ENCODE assay signal across 27 cellular contexts in the genomic region with DNA sequence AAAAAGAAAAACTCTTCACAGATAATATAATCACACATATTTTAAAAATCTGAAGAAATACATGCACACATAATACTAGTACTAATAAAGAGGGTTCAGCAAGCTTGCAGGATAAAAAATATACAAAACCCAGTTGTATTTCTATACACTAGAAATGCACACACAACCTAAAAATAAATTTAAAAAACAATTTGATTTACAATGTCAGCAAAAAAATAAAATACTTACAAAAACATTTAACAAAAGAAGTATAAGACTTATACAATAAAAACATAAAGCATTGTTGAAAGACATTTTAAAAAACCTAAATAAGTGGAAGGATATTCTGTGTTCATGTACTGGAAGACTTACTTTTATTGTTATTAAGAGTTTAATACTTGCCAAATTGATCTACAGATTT.
"Had no signal": no experiment of that assay in that cellular context is flagged by ENCODE, and none has a peak within 500 bp of the region (broad histone marks: within the 10 kb centered on the region; RNA-seq: fewer than 3 reads in every experiment).

No MANE protein-coding gene starts in this region.

- ATAC-seq: mucosa of descending colon; naive thymus-derived CD8-positive, alpha-beta T cell; pancreas; right cardiac atrium; stimulated activated memory B cell treated with anti-CD40 and anti-IgM and Interleukin-4, amounts not matched to agents 10 μg/mL and 1 μg/mL and 100 μg/mL, for 72 hours; stimulated activated naive CD8-positive, alpha-beta T cell treated with anti-CD3 and anti-CD28 coated beads, Interleukin-15, amount 100 ng/mL, for 72 hours had no signal

- H3K4me1 ChIP-seq: left ventricle myocardium inferior, pancreas, prostate gland, sigmoid colon, tibial nerve, uterus had no signal

- H3K27me3 ChIP-seq: pancreas, sigmoid colon, tibial nerve, uterus had no signal

- H3K27ac ChIP-seq: left ventricle myocardium inferior, pancreas, prostate gland, sigmoid colon, tibial nerve, uterus had no signal

- H3K9me3 Mint-ChIP-seq: stimulated activated memory B cell treated with anti-CD40 and anti-IgM and Interleukin-4, amounts not matched to agents 10 μg/mL and 1 μg/mL and 100 μg/mL, for 72 hours; type B pancreatic cell had no signal

- H3K9me3 ChIP-seq: mucosa of descending colon, pancreas, prostate gland, sigmoid colon, uterus had no signal

- H3K4me1 Mint-ChIP-seq: naive thymus-derived CD8-positive, alpha-beta T cell; nephron; neural crest cell; stimulated activated memory B cell treated with anti-CD40 and anti-IgM and Interleukin-4, amounts not matched to agents 10 μg/mL and 1 μg/mL and 100 μg/mL, for 72 hours; stimulated activated naive CD8-positive, alpha-beta T cell treated with anti-CD3 and anti-CD28 coated beads, Interleukin-15, amount 100 ng/mL, for 72 hours had no signal

- DNase-seq: hippocampal formation; left ventricle myocardium inferior; midbrain; mucosa of descending colon; naive thymus-derived CD8-positive, alpha-beta T cell; nucleus accumbens; pancreas; posterior cingulate gyrus; retina; right cardiac atrium; sigmoid colon; stimulated activated CD4-positive, alpha-beta T cell treated with anti-CD3 and anti-CD28 coated beads, Interleukin-1b, Interleukin-23, amount 100 ng/mL, for 48 hours; stimulated activated CD4-positive, alpha-beta T cell treated with anti-CD3 and anti-CD28 coated beads, Interleukin-2, amount 100 ng/mL, for 48 hours; stimulated activated CD4-positive, alpha-beta T cell treated with anti-CD3 and anti-CD28 coated beads, Interleukin-4, amount 100 ng/mL, for 4 hours; stimulated activated CD8-positive, alpha-beta memory T cell treated with anti-CD3 and anti-CD28 coated beads, Interleukin-4, amount 100 ng/mL, for 48 hours; stimulated activated naive CD4-positive, alpha-beta T cell treated with Interleukin-2 at 50 U/mL for 16 hours; stimulated activated naive CD8-positive, alpha-beta T cell treated with anti-CD3 and anti-CD28 coated beads, Interleukin-15, amount 100 ng/mL, for 72 hours; substantia nigra; uterus had no signal

- H3K4me2 ChIP-seq: smooth muscle cell had no signal

- H3K4me3 ChIP-seq: left ventricle myocardium inferior, lung, mucosa of descending colon, pancreas, prostate gland, sigmoid colon, smooth muscle cell, tibial nerve, uterus had no signal

- H3K4me3 Mint-ChIP-seq: naive thymus-derived CD8-positive, alpha-beta T cell; nephron; neural crest cell; stimulated activated memory B cell treated with anti-CD40 and anti-IgM and Interleukin-4, amounts not matched to agents 10 μg/mL and 1 μg/mL and 100 μg/mL, for 72 hours; stimulated activated naive CD8-positive, alpha-beta T cell treated with anti-CD3 and anti-CD28 coated beads, Interleukin-15, amount 100 ng/mL, for 72 hours; type B pancreatic cell had no signal

- FAIRE-seq: pancreas had no signal

- H3K27me3 Mint-ChIP-seq: type B pancreatic cell had no signal

- H3K36me3 Mint-ChIP-seq: type B pancreatic cell had no signal

- H3K27ac Mint-ChIP-seq: naive thymus-derived CD8-positive, alpha-beta T cell; nephron; stimulated activated memory B cell treated with anti-CD40 and anti-IgM and Interleukin-4, amounts not matched to agents 10 μg/mL and 1 μg/mL and 100 μg/mL, for 72 hours; stimulated activated naive CD8-positive, alpha-beta T cell treated with anti-CD3 and anti-CD28 coated beads, Interleukin-15, amount 100 ng/mL, for 72 hours; type B pancreatic cell had no signal

- H3K36me3 ChIP-seq: left ventricle myocardium inferior, pancreas, prostate gland, sigmoid colon, tibial nerve, uterus had no signal
